In the genomic region with DNA sequence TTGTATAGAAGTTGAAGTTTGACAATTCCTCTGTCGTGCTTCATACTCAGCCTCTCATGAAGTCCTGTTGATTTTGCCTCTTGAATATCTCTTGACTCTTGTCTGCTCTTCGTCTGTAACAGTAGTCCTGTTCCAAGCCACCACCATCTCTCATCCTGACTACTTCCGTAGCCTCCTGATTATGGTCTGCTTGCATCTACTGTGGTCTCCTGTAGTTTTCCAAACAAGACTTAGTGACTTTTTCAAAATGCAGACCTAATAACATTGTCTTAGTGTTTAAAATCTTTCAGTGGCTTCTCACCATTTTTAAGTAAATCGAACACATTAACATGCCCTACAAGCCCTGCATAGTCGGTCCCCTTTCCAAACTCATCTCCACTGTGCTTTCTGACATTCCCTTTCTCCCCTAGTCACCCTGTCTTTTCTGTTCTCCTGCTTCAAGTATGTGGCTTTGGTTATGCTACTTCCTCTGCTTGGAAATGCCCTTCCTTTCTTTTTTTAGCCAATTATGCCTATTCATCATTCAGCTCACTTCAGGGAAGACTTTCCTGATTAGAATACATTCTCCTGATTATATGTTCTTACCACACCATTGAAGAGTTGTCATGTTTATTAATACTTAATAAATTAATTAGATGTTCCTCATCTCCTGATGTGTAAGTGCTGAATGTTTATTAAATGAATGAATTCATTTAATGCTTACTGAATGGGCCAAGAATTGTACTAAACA, we compare ENCODE assay signal across 8 cellular contexts. TPM values are rescaled to one million over a fixed set of nuclear protein-coding genes. Genes with fewer than 3 reads are reported as not detected.
DNase-seq lines count a peak whose midpoint lies in the region; ATAC-seq and TF ChIP-seq lines count a peak whose summit lies in the region.

No MANE protein-coding gene starts in this region.

- H3K4me2 ChIP-seq in Karpas-422 (ENCODE audit: low read depth, low read length, poor library complexity, severe bottlenecking), result peak overlapping the region; percentile 90

- H3K36me3 Mint-ChIP-seq in CD8-positive, alpha-beta T cell, result peaks cover 5% of the 10 kb centered on the region
- H3K36me3 Mint-ChIP-seq in central memory CD8-positive, alpha-beta T cell (ENCODE audit: insufficient read depth), result peaks cover 7% of the 10 kb centered on the region
- peaks cover 0 to 3% (median 0%) of the 10 kb centered on the region in 3 donors for H3K36me3 Mint-ChIP-seq in naive thymus-derived CD8-positive, alpha-beta T cell

- H3K27me3 Mint-ChIP-seq in CD8-positive, alpha-beta T cell (ENCODE audit: low read depth), result no peaks in the 10 kb centered on the region
- no peaks in the 10 kb centered on the region for H3K27me3 Mint-ChIP-seq in central memory CD8-positive, alpha-beta T cell
- H3K27me3 Mint-ChIP-seq in naive thymus-derived CD8-positive, alpha-beta T cell, result no peaks in the 10 kb centered on the region

- peak overlapping the region; percentile 95 for H3K9ac ChIP-seq in Karpas-422 (ENCODE audit: low read length)

- ATAC-seq in CD8-positive, alpha-beta T cell, result no peak
- ATAC-seq in central memory CD8-positive, alpha-beta T cell (replicated peaks; ENCODE audit: extremely low read depth, poor library complexity, severe bottlenecking), result no peak
- ATAC-seq in naive thymus-derived CD8-positive, alpha-beta T cell, result no peak
- ATAC-seq in HG03565 (IDR thresholded peaks at IDR 0.05; ENCODE audit: unreplicated experiment) (no peak), HG03280 (IDR thresholded peaks at IDR 0.05; ENCODE audit: unreplicated experiment) (no peak), HG03135 (IDR thresholded peaks at IDR 0.05; ENCODE audit: unreplicated experiment) (no peak), GM19351 (IDR thresholded peaks at IDR 0.05; ENCODE audit: unreplicated experiment) (no peak)

- POLR2A ChIA-PET in CD8-positive, alpha-beta T cell (lab: Charles Lee), result interaction anchor here (2.9 kb wide), 1 partner anchor 69 kb away, joined by 30 read pairs; the partner anchor contains the start of gene ACTR6
- POLR2A ChIA-PET in naive thymus-derived CD8-positive, alpha-beta T cell (lab: Charles Lee), result interaction anchor here (4.9 kb wide), 1 partner anchor 68 kb away, joined by 50 read pairs; the partner anchor contains the start of gene ACTR6

- TF ChIP-seq CTCF in CD8-positive, alpha-beta T cell (IDR thresholded peaks at IDR 0.05), result no peak

- no peak overlapping the region for H3K27ac ChIP-seq in CD8-positive, alpha-beta T cell (ENCODE audit: low read depth, low read length)
- H3K27ac ChIP-seq in Karpas-422 (ENCODE audit: low read length), result no peak overlapping the region

- H3K9me3 ChIP-seq in CD8-positive, alpha-beta T cell (ENCODE audit: low read length), result no peaks in the 10 kb centered on the region
- no peaks in the 10 kb centered on the region for H3K9me3 ChIP-seq in Karpas-422 (ENCODE audit: low read length)

- H3K27ac Mint-ChIP-seq in CD8-positive, alpha-beta T cell, result peak overlapping the region; percentile 13
- no peak overlapping the region for H3K27ac Mint-ChIP-seq in central memory CD8-positive, alpha-beta T cell (ENCODE audit: low read depth)
- peak overlapping the region in 8 of 10 donors; percentile 35 to 99 (median 61) for H3K27ac Mint-ChIP-seq in naive thymus-derived CD8-positive, alpha-beta T cell

- no peaks in the 10 kb centered on the region for H3K36me3 ChIP-seq in CD8-positive, alpha-beta T cell (ENCODE audit: insufficient read depth, low read length)
- H3K36me3 ChIP-seq in Karpas-422 (ENCODE audit: insufficient read depth, low read length), result peaks cover 11% of the 10 kb centered on the region

- peaks cover 60% of the 10 kb centered on the region for H3K4me1 Mint-ChIP-seq in CD8-positive, alpha-beta T cell (ENCODE audit: low read depth)
- peaks cover 45% of the 10 kb centered on the region for H3K4me1 Mint-ChIP-seq in central memory CD8-positive, alpha-beta T cell
- H3K4me1 Mint-ChIP-seq in naive thymus-derived CD8-positive, alpha-beta T cell, result peaks cover 28 to 67% (median 55%) of the 10 kb centered on the region in 4 donors

- H3K4me3 Mint-ChIP-seq in CD8-positive, alpha-beta T cell, result peak overlapping the region; percentile 99
- H3K4me3 Mint-ChIP-seq in central memory CD8-positive, alpha-beta T cell, result peak overlapping the region; percentile 97
- H3K4me3 Mint-ChIP-seq in naive thymus-derived CD8-positive, alpha-beta T cell, result peak overlapping the region; percentile 74 to 100 (median 98)

- H3K4me3 ChIP-seq in CD8-positive, alpha-beta T cell (ENCODE audit: low read depth, low read length), result no peak overlapping the region
- peak overlapping the region; percentile 97 for H3K4me3 ChIP-seq in Karpas-422 (ENCODE audit: low read length)

- H3K9me2 ChIP-seq in Karpas-422 (replicated peaks; ENCODE audit: insufficient read depth, low read length), result no peaks in the 10 kb centered on the region

- CTCF ChIA-PET in CD8-positive, alpha-beta T cell (lab: Charles Lee), result interaction anchor here (0.7 kb wide), 2 partner anchors 15 to 1130 kb away, joined by 3 read pairs; no protein-coding TSS in a partner anchor

- H3K79me2 ChIP-seq in Karpas-422 (ENCODE audit: low read length), result peaks cover 73% of the 10 kb centered on the region

- H3K27me3 ChIP-seq in CD8-positive, alpha-beta T cell (ENCODE audit: insufficient read depth, low read length), result no peaks in the 10 kb centered on the region
- H3K27me3 ChIP-seq in Karpas-422 (ENCODE audit: low read length), result no peaks in the 10 kb centered on the region

- peaks cover 23% of the 10 kb centered on the region for H3K4me1 ChIP-seq in CD8-positive, alpha-beta T cell (ENCODE audit: insufficient read depth, low read length)
- H3K4me1 ChIP-seq in Karpas-422 (ENCODE audit: low read length), result peaks cover 40% of the 10 kb centered on the region

- no peak for DNase-seq in CD8-positive, alpha-beta T cell
- no peak for DNase-seq in Karpas-422
- no peak for DNase-seq in central memory CD8-positive, alpha-beta T cell (ENCODE audit: low spot score in 2 of 2)
- no peak for DNase-seq in naive thymus-derived CD8-positive, alpha-beta T cell

- H3K9me3 Mint-ChIP-seq in CD8-positive, alpha-beta T cell, result no peaks in the 10 kb centered on the region
- H3K9me3 Mint-ChIP-seq in central memory CD8-positive, alpha-beta T cell, result no peaks in the 10 kb centered on the region
- no peaks in the 10 kb centered on the region for H3K9me3 Mint-ChIP-seq in naive thymus-derived CD8-positive, alpha-beta T cell

- H2AFZ ChIP-seq in Karpas-422 (ENCODE audit: low read length), result no peak overlapping the region

- intact Hi-C loops in CD8-positive, alpha-beta T cell (cut with DNase I, micrococcal nuclease), result loop anchor here (5.0 kb wide), 4 partner anchors 1013 to 1793 kb away; partner anchors contain the start of genes WASHC3 (in 2 of the 2), ARL1 (in 1 of the 2) and UTP20 (in 1 of the 2)

- H4K20me1 ChIP-seq in Karpas-422 (ENCODE audit: insufficient read depth, low read depth, low read length), result peaks cover 11% of the 10 kb centered on the region; the same call in 1 of the 2 replicates

RNA-seq across cellular contexts. Expression of gene SCYL2, which starts 2.0 kb away (rescaled TPM):
- total RNA-seq in CD8-positive, alpha-beta T cell, result 10 to 100 TPM; 40.9 to 48.4 TPM
- total RNA-seq in Karpas-422 (2014; rRNA removed; shearing (Covaris generic); ENCODE audit: low replicate concordance), result 43.9 and 96.2 TPM in 2 replicates
- total RNA-seq in naive thymus-derived CD8-positive, alpha-beta T cell, result 10 to 100 TPM; 46.5 to 52.3 TPM
- 10 to 100 TPM; 15.9 to 18.6 (median 17.9) TPM for polyA plus RNA-seq in naive thymus-derived CD8-positive, alpha-beta T cell

RNA-seq across cellular contexts. Expression of gene DEPDC4, which starts 2.1 kb away (rescaled TPM):
- total RNA-seq in CD8-positive, alpha-beta T cell, result under 1 TPM in 1 of 2 experiments, not detected in 1; 0.33 TPM
- 1.9 and 6.2 TPM in 2 replicates for total RNA-seq in Karpas-422 (2014; rRNA removed; shearing (Covaris generic); ENCODE audit: low replicate concordance)
- under 1 TPM; 0.38 to 0.81 TPM for total RNA-seq in naive thymus-derived CD8-positive, alpha-beta T cell
- polyA plus RNA-seq in naive thymus-derived CD8-positive, alpha-beta T cell, result 1 to 10 TPM; 1.0 to 1.6 (median 1.0) TPM
